In the genomic region with DNA sequence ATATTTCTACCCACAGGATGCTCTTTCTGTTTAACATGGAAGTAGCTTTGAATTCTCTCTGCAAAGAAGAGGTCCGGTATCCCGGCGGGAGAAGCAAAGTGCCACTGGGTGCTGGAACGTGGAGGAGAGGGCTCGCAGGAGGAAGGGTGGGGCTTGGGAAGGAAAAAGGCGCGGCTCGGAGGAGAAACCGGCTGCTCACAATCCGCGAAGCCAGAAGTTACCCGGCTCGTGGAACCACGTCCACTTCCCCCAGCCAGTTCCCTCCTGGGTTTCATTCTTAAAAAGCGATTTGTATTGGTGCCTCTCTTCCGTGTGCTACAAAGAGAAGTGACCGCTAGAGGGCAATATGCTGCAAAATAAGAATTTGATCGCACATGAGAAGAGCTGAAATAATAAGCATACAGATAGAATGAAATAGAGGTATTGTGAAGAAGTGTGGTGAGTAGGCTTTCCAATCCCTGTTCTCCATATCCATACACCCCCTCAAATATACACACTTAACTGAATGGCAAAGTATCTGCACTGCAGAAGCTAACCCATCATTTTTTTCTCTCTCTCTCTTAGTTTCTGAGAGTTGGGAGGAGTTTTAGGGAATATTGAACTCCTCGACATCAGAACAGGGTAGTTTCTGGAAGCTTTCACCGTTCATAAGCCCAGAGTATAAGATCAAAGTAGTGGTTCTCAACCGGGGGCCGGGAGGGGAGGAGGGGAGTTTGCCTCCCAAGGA, we compare ENCODE assay signal across 8 cellular contexts. TPM values are rescaled to one million over a fixed set of nuclear protein-coding genes. Genes with fewer than 3 reads are reported as not detected.
DNase-seq lines count a peak whose midpoint lies in the region; ATAC-seq and TF ChIP-seq lines count a peak whose summit lies in the region.

No MANE protein-coding gene starts in this region.

- H3K27me3 Mint-ChIP-seq in T-helper 2 cell treated with Interferon-gamma antibody and Interleukin-4, amounts not matched to agents 5 μg/mL and 100 μg/mL, for 36 hours (ENCODE audit: low read depth): peaks cover 37% of the 10 kb centered on the region

- H3K4me1 ChIP-seq in body of pancreas: peaks cover 12% of the 10 kb centered on the region

- H3K4me3 ChIP-seq in body of pancreas (no peak overlapping the region), retinal pigment epithelial cell (ENCODE audit: low read length) (peak overlapping the region; percentile 58)

- no peaks in the 10 kb centered on the region for H3K36me3 Mint-ChIP-seq in T-helper 2 cell treated with Interferon-gamma antibody and Interleukin-4, amounts not matched to agents 5 μg/mL and 100 μg/mL, for 36 hours (ENCODE audit: low read depth)

- TF ChIP-seq CTCF in 22Rv1 (IDR thresholded peaks at IDR 0.05) (peak; percentile 93), body of pancreas (IDR thresholded peaks at IDR 0.05) (peak; percentile 65 to 88 (median 81)), retinal pigment epithelial cell (conservative IDR thresholded peaks at IDR 0.05; ENCODE audit: low read depth, low read length) (peak; percentile 85)

- ATAC-seq in GM18499 (IDR thresholded peaks at IDR 0.05; ENCODE audit: insufficient read depth, unreplicated experiment) (peak; percentile 77), HG02981 (IDR thresholded peaks at IDR 0.05; ENCODE audit: unreplicated experiment) (peak; percentile 77), body of pancreas (peak; percentile 88)

- no peak overlapping the region for H3K27ac Mint-ChIP-seq in T-helper 2 cell treated with Interferon-gamma antibody and Interleukin-4, amounts not matched to agents 5 μg/mL and 100 μg/mL, for 36 hours

- H3K27ac ChIP-seq in 22Rv1 (no peak overlapping the region), body of pancreas (peak overlapping the region in 2 of 4 donors; percentile 47 to 51)

- peak overlapping the region; percentile 83 for H3K4me3 Mint-ChIP-seq in T-helper 2 cell treated with Interferon-gamma antibody and Interleukin-4, amounts not matched to agents 5 μg/mL and 100 μg/mL, for 36 hours

- DNase-seq in NCI-H187 (lab: John Stamatoyannopoulos, UW): peak; percentile 15 to 45
- peak; percentile 35 for DNase-seq in T-helper 2 cell treated with Interferon-gamma antibody and Interleukin-4, amounts not matched to agents 5 μg/mL and 100 μg/mL, for 36 hours (ENCODE audit: low spot score)
- DNase-seq in body of pancreas: peak; percentile 63 to 85 (median 73)
- peak; percentile 54 for DNase-seq in iPS DF 19.7 (ENCODE audit: low read depth, low spot score)
- peak; percentile 67 for DNase-seq in retinal pigment epithelial cell (ENCODE audit: low read depth)

- H3K9me3 ChIP-seq in body of pancreas: no peaks in the 10 kb centered on the region

- H3K4me1 Mint-ChIP-seq in T-helper 2 cell treated with Interferon-gamma antibody and Interleukin-4, amounts not matched to agents 5 μg/mL and 100 μg/mL, for 36 hours (ENCODE audit: low read depth): peaks cover 10% of the 10 kb centered on the region

- no peaks in the 10 kb centered on the region for H3K36me3 ChIP-seq in body of pancreas (replicated peaks in 1 of 2; ENCODE audit: insufficient read depth in 1 of 2, low read depth in 2 of 2)

- intact Hi-C loops in body of pancreas (cut with DNase I): no loop called here

- no peaks in the 10 kb centered on the region for H3K9me3 Mint-ChIP-seq in T-helper 2 cell treated with Interferon-gamma antibody and Interleukin-4, amounts not matched to agents 5 μg/mL and 100 μg/mL, for 36 hours

- no peak for TF ChIP-seq POLR2A in body of pancreas (IDR thresholded peaks at IDR 0.05)

- peaks cover 0 to 7% of the 10 kb centered on the region in 2 donors for H3K27me3 ChIP-seq in body of pancreas

- whole genome bisulfite sequencing in body of pancreas, 2 donors: 3 to 4% methylated on average over 22 of the region's 22 CpGs

RNA-seq across cellular contexts. Expression of gene TRIL, which starts 31.1 kb away (rescaled TPM):
- 1 to 10 TPM; 1.3 to 1.6 TPM for total RNA-seq in body of pancreas
